Comparison of ENCODE assay signal across 15 cellular contexts in the genomic region with DNA sequence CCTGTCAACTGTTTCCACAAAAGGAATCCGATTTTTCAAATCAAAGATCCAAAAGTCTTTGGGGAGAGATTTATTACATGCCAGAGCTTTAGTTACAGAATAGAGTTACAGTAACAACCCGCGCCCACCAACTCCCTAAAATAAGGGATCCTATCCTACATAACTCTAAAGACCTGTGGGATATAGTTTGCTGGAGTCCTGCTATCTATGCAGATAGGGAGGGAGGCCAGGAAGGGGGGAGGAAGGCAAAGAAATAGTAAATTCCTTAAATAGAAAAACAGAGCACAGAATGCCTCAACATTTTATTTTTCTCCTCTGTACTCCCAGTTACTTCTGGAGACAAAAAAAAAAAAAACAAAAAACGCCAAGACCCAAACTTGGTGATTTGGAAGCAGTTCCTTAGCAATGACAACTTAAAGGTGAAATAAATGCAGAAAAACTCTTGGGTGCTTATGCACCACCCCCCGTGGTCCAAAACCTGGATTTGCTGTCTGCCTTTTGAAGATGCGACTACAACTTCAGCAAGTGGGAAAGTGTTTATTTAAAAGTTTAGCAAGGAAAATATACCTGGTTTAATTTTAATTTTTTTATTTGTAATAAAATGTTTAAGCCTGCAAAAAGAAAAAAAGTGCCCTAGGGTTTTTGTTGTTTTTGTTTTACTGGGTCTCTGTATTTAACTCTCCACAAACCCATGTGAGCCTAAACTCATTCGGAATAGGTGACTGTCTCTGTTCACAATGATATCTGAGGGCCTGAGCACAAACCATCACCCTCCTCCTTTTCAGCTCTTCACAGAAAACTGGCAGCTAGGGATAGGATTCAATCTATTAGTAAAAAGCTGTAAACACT. TPM values are rescaled to one million over a fixed set of nuclear protein-coding genes. Genes with fewer than 3 reads are reported as not detected.
DNase-seq lines count a peak whose midpoint lies in the region; FAIRE-seq and TF ChIP-seq lines count a peak whose summit lies in the region.
"Had no signal": no experiment of that assay in that cellular context is flagged by ENCODE, and none has a peak within 500 bp of the region (broad histone marks: within the 10 kb centered on the region; RNA-seq: fewer than 3 reads in every experiment).

No MANE protein-coding gene starts in this region.

- peaks cover 14% of the 10 kb centered on the region for H3K9me3 Mint-ChIP-seq in astrocyte (ENCODE audit: unreplicated experiment)
- H3K9me3 Mint-ChIP-seq in activated T-helper 2 cell treated with anti-CD3 and anti-CD28 coated beads, Interferon-gamma antibody, Interleukin-2, Interleukin-4, amounts not matched to agents 10 μg/mL and 5 μg/mL and 100 μg/mL, durations not matched to agents 14 hours and 24 hours and 36 hours: no peaks in the 10 kb centered on the region

- POLR2A ChIA-PET in HEK293T (lab: Yijun Ruan, JAX): interaction anchor here (0.9 to 4.5 kb wide), 6 partner anchors 10 to 222 kb away, joined by 3 to 26 read pairs (median 4); partner anchors contain the start of gene FOXD1

- H3K4me3 Mint-ChIP-seq in astrocyte (ENCODE audit: unreplicated experiment): peak overlapping the region; percentile 57
- H3K4me3 Mint-ChIP-seq in activated T-helper 2 cell treated with anti-CD3 and anti-CD28 coated beads, Interferon-gamma antibody, Interleukin-2, Interleukin-4, amounts not matched to agents 10 μg/mL and 5 μg/mL and 100 μg/mL, durations not matched to agents 14 hours and 24 hours and 36 hours (ENCODE audit: low read depth): no peak overlapping the region

- H3K4me1 ChIP-seq in astrocyte (ENCODE audit: insufficient read depth, low read length): peaks cover 46% of the 10 kb centered on the region

- in situ Hi-C loops in ACHN (cut with HindIII; ENCODE audit: low pct_ligation_motif_present, low pct_unique_long_range_greater_than_20kb, low sequenced_read_pairs): no loop called here

- no peaks in the 10 kb centered on the region for H3K9me3 ChIP-seq in astrocyte (ENCODE audit: insufficient read depth, low read depth, low read length)

- H3K27ac ChIP-seq in astrocyte (ENCODE audit: low read depth, low read length): peak overlapping the region; percentile 87
- H3K27ac ChIP-seq: cardiac muscle cell, WERI-Rb-1 had no signal

- H3K4me2 ChIP-seq in astrocyte (ENCODE audit: low read length): peak overlapping the region; percentile 88

- H2AFZ ChIP-seq in astrocyte (ENCODE audit: low read depth, low read length): peak overlapping the region; percentile 77

- CTCF ChIA-PET in HEK293T (lab: Yijun Ruan, JAX): interaction anchor here (0.8 kb wide), 1 partner anchor 21 kb away, joined by 3 read pairs; no protein-coding TSS in a partner anchor

- H3K27me3 ChIP-seq in astrocyte (ENCODE audit: insufficient read depth, low read length): no peaks in the 10 kb centered on the region

- peaks cover 79% of the 10 kb centered on the region for H3K27me3 Mint-ChIP-seq in astrocyte (ENCODE audit: low read depth, unreplicated experiment)
- H3K27me3 Mint-ChIP-seq in activated T-helper 2 cell treated with anti-CD3 and anti-CD28 coated beads, Interferon-gamma antibody, Interleukin-2, Interleukin-4, amounts not matched to agents 10 μg/mL and 5 μg/mL and 100 μg/mL, durations not matched to agents 14 hours and 24 hours and 36 hours (ENCODE audit: low read depth): peaks cover 83% of the 10 kb centered on the region

- no peaks in the 10 kb centered on the region for H3K36me3 ChIP-seq in astrocyte (ENCODE audit: insufficient read depth, low read length)
- H3K36me3 ChIP-seq: cardiac muscle cell, WERI-Rb-1 had no signal

- TF ChIP-seq CTCF in astrocyte (IDR thresholded peaks at IDR 0.05; ENCODE audit: insufficient read depth, low read depth, low read length) (no peak), D721Med (IDR thresholded peaks at IDR 0.05; ENCODE audit: insufficient read depth, missing control alignments) (no peak)

- peaks cover 8% of the 10 kb centered on the region for H4K20me1 ChIP-seq in astrocyte (ENCODE audit: insufficient read depth, low read length)

- H3K36me3 Mint-ChIP-seq in astrocyte (ENCODE audit: low read depth, unreplicated experiment): no peaks in the 10 kb centered on the region
- no peaks in the 10 kb centered on the region for H3K36me3 Mint-ChIP-seq in activated T-helper 2 cell treated with anti-CD3 and anti-CD28 coated beads, Interferon-gamma antibody, Interleukin-2, Interleukin-4, amounts not matched to agents 10 μg/mL and 5 μg/mL and 100 μg/mL, durations not matched to agents 14 hours and 24 hours and 36 hours (ENCODE audit: low read depth)

- H3K9ac ChIP-seq in astrocyte (ENCODE audit: low read length): peak overlapping the region; percentile 84

- peak overlapping the region; percentile 62 for H3K27ac Mint-ChIP-seq in astrocyte (ENCODE audit: unreplicated experiment)
- no peak overlapping the region for H3K27ac Mint-ChIP-seq in activated T-helper 2 cell treated with anti-CD3 and anti-CD28 coated beads, Interferon-gamma antibody, Interleukin-2, Interleukin-4, amounts not matched to agents 10 μg/mL and 5 μg/mL and 100 μg/mL, durations not matched to agents 14 hours and 24 hours and 36 hours

- peak overlapping the region; percentile 45 for H3K4me3 ChIP-seq in astrocyte (ENCODE audit: insufficient read depth, low read depth, low read length)

- peaks cover 11% of the 10 kb centered on the region for H3K4me1 Mint-ChIP-seq in astrocyte (ENCODE audit: low read depth, unreplicated experiment)
- peaks cover 3% of the 10 kb centered on the region for H3K4me1 Mint-ChIP-seq in activated T-helper 2 cell treated with anti-CD3 and anti-CD28 coated beads, Interferon-gamma antibody, Interleukin-2, Interleukin-4, amounts not matched to agents 10 μg/mL and 5 μg/mL and 100 μg/mL, durations not matched to agents 14 hours and 24 hours and 36 hours (ENCODE audit: low read depth)

- peak; percentile 13 for DNase-seq in ACHN
- DNase-seq in HEK293T (ENCODE audit: extremely low spot score): no peak
- DNase-seq in astrocyte (ENCODE audit: low read depth): no peak
- peak; percentile 90 for DNase-seq in left kidney (ENCODE audit: low read depth, low spot score)
- DNase-seq in stimulated activated CD4-positive, alpha-beta T cell treated with anti-CD3 and anti-CD28 coated beads, Interleukin-12 subunit alpha, Interleukin-12 subunit beta, amount 100 ng/mL, for 4 hours: no peak
- no peak for DNase-seq in activated T-helper 2 cell treated with anti-CD3 and anti-CD28 coated beads, Interferon-gamma antibody, Interleukin-2, Interleukin-4, amounts not matched to agents 10 μg/mL and 5 μg/mL and 100 μg/mL, durations not matched to agents 14 hours and 24 hours and 36 hours (ENCODE audit: low spot score)
- no peak for DNase-seq in inferior parietal cortex (ENCODE audit: extremely low spot score)
- no peak for DNase-seq in D721Med (ENCODE audit: insufficient read length, low spot score)
- DNase-seq: C1 segment of cervical spinal cord, NCI-H1436, right cardiac atrium, WERI-Rb-1 had no signal

- intact Hi-C loops in activated T-helper 2 cell treated with anti-CD3 and anti-CD28 coated beads, Interferon-gamma antibody, Interleukin-2, Interleukin-4, amounts not matched to agents 10 μg/mL and 5 μg/mL and 100 μg/mL, durations not matched to agents 14 hours and 24 hours and 36 hours (cut with micrococcal nuclease): no loop called here

- H3K79me2 ChIP-seq in astrocyte (ENCODE audit: insufficient read depth, low read length): peaks cover 28% of the 10 kb centered on the region

- FAIRE-seq in astrocyte (lab: Jason Lieb, UNC) (peak; percentile 29), D721Med (lab: Jason Lieb, UNC) (no peak)
- FAIRE-seq: endothelial cell of umbilical vein, H54 had no signal

TF ChIP-seq in HEK293T, 16 proteins besides CTCF, POLR2A, EP300 and RAD21:
- TF ChIP-seq, protein P1, sequence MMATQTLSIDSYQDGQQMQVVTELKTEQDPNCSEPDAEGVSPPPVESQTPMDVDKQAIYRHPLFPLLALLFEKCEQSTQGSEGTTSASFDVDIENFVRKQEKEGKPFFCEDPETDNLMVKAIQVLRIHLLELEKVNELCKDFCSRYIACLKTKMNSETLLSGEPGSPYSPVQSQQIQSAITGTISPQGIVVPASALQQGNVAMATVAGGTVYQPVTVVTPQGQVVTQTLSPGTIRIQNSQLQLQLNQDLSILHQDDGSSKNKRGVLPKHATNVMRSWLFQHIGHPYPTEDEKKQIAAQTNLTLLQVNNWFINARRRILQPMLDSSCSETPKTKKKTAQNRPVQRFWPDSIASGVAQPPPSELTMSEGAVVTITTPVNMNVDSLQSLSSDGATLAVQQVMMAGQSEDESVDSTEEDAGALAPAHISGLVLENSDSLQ (IDR thresholded peaks at IDR 0.05): 0 out of 2 replicates have a peak, but pooled peaks have one; percentile 48
- no peak for TF ChIP-seq LEF1 (IDR thresholded peaks at IDR 0.05; ENCODE audit: borderline replicate concordance)

RNA-seq across cellular contexts. Expression of gene FOXD1, which starts 10.3 kb away (rescaled TPM):
- 13.5 and 16.9 TPM in 2 replicates for total RNA-seq in astrocyte
- 0.11 and 0.25 TPM in 2 replicates for total RNA-seq in activated T-helper 2 cell treated with anti-CD3 and anti-CD28 coated beads, Interferon-gamma antibody, Interleukin-2, Interleukin-4, amounts not matched to agents 10 μg/mL and 5 μg/mL and 100 μg/mL, durations not matched to agents 14 hours and 24 hours and 36 hours
- total RNA-seq: cardiac muscle cell, right cardiac atrium had no signal

RNA-seq across cellular contexts. Expression of gene BTF3, which starts 60.0 kb away (rescaled TPM):
- total RNA-seq in astrocyte: 475 and 524 TPM in 2 replicates
- total RNA-seq in activated T-helper 2 cell treated with anti-CD3 and anti-CD28 coated beads, Interferon-gamma antibody, Interleukin-2, Interleukin-4, amounts not matched to agents 10 μg/mL and 5 μg/mL and 100 μg/mL, durations not matched to agents 14 hours and 24 hours and 36 hours: 967 and 969 TPM in 2 replicates

Comparison
In these comparisons a context has a peak if more than half of its experiments do, and no peak if none do; other contexts are left out.
1. DNase-seq: peak in ACHN (single experiment) and left kidney (single experiment); none in HEK293T (single experiment), astrocyte (single experiment), stimulated activated CD4-positive, alpha-beta T cell treated with anti-CD3 and anti-CD28 coated beads, Interleukin-12 subunit alpha, Interleukin-12 subunit beta, amount 100 ng/mL, for 4 hours (single experiment), activated T-helper 2 cell treated with anti-CD3 and anti-CD28 coated beads, Interferon-gamma antibody, Interleukin-2, Interleukin-4, amounts not matched to agents 10 μg/mL and 5 μg/mL and 100 μg/mL, durations not matched to agents 14 hours and 24 hours and 36 hours (single experiment), inferior parietal cortex (single experiment) and D721Med (single experiment).
2. RNA of gene FOXD1, which starts 10.3 kb away (total RNA-seq): 13.5 to 16.9 TPM in astrocyte; 0.11 to 0.25 TPM in activated T-helper 2 cell treated with anti-CD3 and anti-CD28 coated beads, Interferon-gamma antibody, Interleukin-2, Interleukin-4, amounts not matched to agents 10 μg/mL and 5 μg/mL and 100 μg/mL, durations not matched to agents 14 hours and 24 hours and 36 hours; every median in the first group is over 10 times any median in the second.